ENCODE assay signal across 10 cellular contexts in genomic region chr13:42997381-42997780, GRCh38. TPM values are rescaled to one million over a fixed set of nuclear protein-coding genes. Genes with fewer than 3 reads are reported as not detected.
A peak's percentile ranks its signal among the peaks of the same experiment; 100 is the strongest.
DNase-seq lines count a peak whose midpoint lies in the region; ATAC-seq and TF ChIP-seq lines count a peak whose summit lies in the region.
"Had no signal": no experiment of that assay in that cellular context is flagged by ENCODE, and none has a peak within 500 bp of the region (broad histone marks: within the 10 kb centered on the region; RNA-seq: fewer than 3 reads in every experiment).

No MANE protein-coding gene starts in this region.

- H3K36me3 Mint-ChIP-seq in activated CD4-positive, alpha-beta T cell treated with anti-CD3 and anti-CD28 coated beads, Interleukin-2, amount 10 ng/mL, durations not matched to agents 24 days and 14 days (ENCODE audit: low read depth) = peaks cover 2% of the 10 kb centered on the region
- peaks cover 13% of the 10 kb centered on the region for H3K36me3 Mint-ChIP-seq in activated CD4-positive, alpha-beta T cell treated with anti-CD3 and anti-CD28 coated beads, Interleukin-2, amount 10 ng/mL, durations not matched to agents 7 days and 5 days (ENCODE audit: low read depth)
- H3K36me3 Mint-ChIP-seq in activated naive CD8-positive, alpha-beta T cell treated with anti-CD3 and anti-CD28 coated beads, Interleukin-2, amount 50 U/mL, for 24 hours (ENCODE audit: low read depth) = no peaks in the 10 kb centered on the region
- H3K36me3 Mint-ChIP-seq in stimulated activated memory B cell treated with anti-CD40 and anti-IgM and Interleukin-4, amounts not matched to agents 10 μg/mL and 1 μg/mL and 100 μg/mL, for 72 hours = no peaks in the 10 kb centered on the region

- CTCF ChIA-PET in activated CD4-positive, alpha-beta T cell treated with anti-CD3 and anti-CD28 coated beads, Interleukin-2, amount 10 ng/mL, durations not matched to agents 7 days and 5 days (lab: Charles Lee) = interaction anchor here (0.6 to 2.1 kb wide), 5 partner anchors 10 to 100 kb away, joined by 3 to 6 read pairs (median 3); partner anchors contain the start of gene DNAJC15

- no peaks in the 10 kb centered on the region for H3K36me3 ChIP-seq in MM.1S (replicated peaks; ENCODE audit: insufficient read depth, low read length)
- H3K36me3 ChIP-seq: suprapubic skin had no signal

- DNase-seq in activated CD4-positive, alpha-beta T cell treated with anti-CD3 and anti-CD28 coated beads, Interleukin-2, amount 10 ng/mL, durations not matched to agents 24 days and 14 days = no peak
- DNase-seq in activated CD4-positive, alpha-beta T cell treated with anti-CD3 and anti-CD28 coated beads, Interleukin-2, amount 10 ng/mL, durations not matched to agents 7 days and 5 days = no peak
- no peak for DNase-seq in activated naive CD8-positive, alpha-beta T cell treated with anti-CD3 and anti-CD28 coated beads, Interleukin-2, amount 50 U/mL, for 24 hours
- DNase-seq in MM.1S (no peak), SHP77 treated with DMSO at 0.1 percent for 48 hours (lab: John Stamatoyannopoulos, UW) (no peak)
- DNase-seq: ACHN had no signal

- POLR2A ChIA-PET in activated CD4-positive, alpha-beta T cell treated with anti-CD3 and anti-CD28 coated beads, Interleukin-2, amount 10 ng/mL, durations not matched to agents 7 days and 5 days (lab: Charles Lee) = interaction anchor here (0.5 kb wide), 1 partner anchor 9 kb away, joined by 7 read pairs; no protein-coding TSS in a partner anchor

- no peak overlapping the region for H3K9ac ChIP-seq in MM.1S (ENCODE audit: low read length)

- H3K9me2 ChIP-seq in MM.1S (replicated peaks; ENCODE audit: insufficient read depth, low read length) = no peaks in the 10 kb centered on the region

- H3K9me3 Mint-ChIP-seq in activated CD4-positive, alpha-beta T cell treated with anti-CD3 and anti-CD28 coated beads, Interleukin-2, amount 10 ng/mL, durations not matched to agents 24 days and 14 days = peaks cover 8% of the 10 kb centered on the region
- H3K9me3 Mint-ChIP-seq in activated CD4-positive, alpha-beta T cell treated with anti-CD3 and anti-CD28 coated beads, Interleukin-2, amount 10 ng/mL, durations not matched to agents 7 days and 5 days = peaks cover 4% of the 10 kb centered on the region
- H3K9me3 Mint-ChIP-seq in activated naive CD8-positive, alpha-beta T cell treated with anti-CD3 and anti-CD28 coated beads, Interleukin-2, amount 50 U/mL, for 24 hours = peaks cover 6% of the 10 kb centered on the region
- H3K9me3 Mint-ChIP-seq in stimulated activated memory B cell treated with anti-CD40 and anti-IgM and Interleukin-4, amounts not matched to agents 10 μg/mL and 1 μg/mL and 100 μg/mL, for 72 hours = no peaks in the 10 kb centered on the region

- no peak overlapping the region for H2AFZ ChIP-seq in MM.1S (ENCODE audit: low read length)

- no peak overlapping the region for H3K4me2 ChIP-seq in MM.1S (ENCODE audit: low read depth, low read length)

- peaks cover 14% of the 10 kb centered on the region; the same call in 1 of the 2 replicates for H3F3A ChIP-seq in MM.1S (ENCODE audit: insufficient read depth, low read length)

- no peak overlapping the region for H3K27ac ChIP-seq in MM.1S (ENCODE audit: low read length)
- H3K27ac ChIP-seq: suprapubic skin had no signal

- no peak for TF ChIP-seq CTCF in MM.1S (IDR thresholded peaks at IDR 0.05; ENCODE audit: low read length)

- H3K79me2 ChIP-seq in MM.1S (ENCODE audit: low read length) = no peaks in the 10 kb centered on the region

- no peak overlapping the region for H3K4me3 Mint-ChIP-seq in activated CD4-positive, alpha-beta T cell treated with anti-CD3 and anti-CD28 coated beads, Interleukin-2, amount 10 ng/mL, durations not matched to agents 24 days and 14 days
- H3K4me3 Mint-ChIP-seq in activated CD4-positive, alpha-beta T cell treated with anti-CD3 and anti-CD28 coated beads, Interleukin-2, amount 10 ng/mL, durations not matched to agents 7 days and 5 days = no peak overlapping the region
- no peak overlapping the region for H3K4me3 Mint-ChIP-seq in activated naive CD8-positive, alpha-beta T cell treated with anti-CD3 and anti-CD28 coated beads, Interleukin-2, amount 50 U/mL, for 24 hours
- H3K4me3 Mint-ChIP-seq in stimulated activated memory B cell treated with anti-CD40 and anti-IgM and Interleukin-4, amounts not matched to agents 10 μg/mL and 1 μg/mL and 100 μg/mL, for 72 hours = no peak overlapping the region

- no peak overlapping the region for H3K4me3 ChIP-seq in MM.1S (ENCODE audit: low read length)
- H3K4me3 ChIP-seq: suprapubic skin had no signal

- no peaks in the 10 kb centered on the region for H4K20me1 ChIP-seq in MM.1S (ENCODE audit: insufficient read depth, low read length)

- H3K4me1 ChIP-seq in MM.1S (ENCODE audit: low read length) = peaks cover 5% of the 10 kb centered on the region; the same call in 1 of the 2 replicates

- H3K4me1 Mint-ChIP-seq in activated CD4-positive, alpha-beta T cell treated with anti-CD3 and anti-CD28 coated beads, Interleukin-2, amount 10 ng/mL, durations not matched to agents 24 days and 14 days = peaks cover 47% of the 10 kb centered on the region
- H3K4me1 Mint-ChIP-seq in activated CD4-positive, alpha-beta T cell treated with anti-CD3 and anti-CD28 coated beads, Interleukin-2, amount 10 ng/mL, durations not matched to agents 7 days and 5 days = peaks cover 52% of the 10 kb centered on the region
- H3K4me1 Mint-ChIP-seq in activated naive CD8-positive, alpha-beta T cell treated with anti-CD3 and anti-CD28 coated beads, Interleukin-2, amount 50 U/mL, for 24 hours = peaks cover 41% of the 10 kb centered on the region
- H3K4me1 Mint-ChIP-seq in stimulated activated memory B cell treated with anti-CD40 and anti-IgM and Interleukin-4, amounts not matched to agents 10 μg/mL and 1 μg/mL and 100 μg/mL, for 72 hours = peaks cover 23% of the 10 kb centered on the region

- ATAC-seq in HG02840 (IDR thresholded peaks at IDR 0.05; ENCODE audit: low FRiP score, unreplicated experiment) (peak; percentile 47), GM21515 (IDR thresholded peaks at IDR 0.05; ENCODE audit: unreplicated experiment) (no peak)
- ATAC-seq in activated naive CD8-positive, alpha-beta T cell treated with anti-CD3 and anti-CD28 coated beads, Interleukin-2, amount 50 U/mL, for 24 hours = peak; percentile 79
- ATAC-seq in stimulated activated memory B cell treated with anti-CD40 and anti-IgM and Interleukin-4, amounts not matched to agents 10 μg/mL and 1 μg/mL and 100 μg/mL, for 72 hours = peak; percentile 74

- no peaks in the 10 kb centered on the region for H3K9me3 ChIP-seq in MM.1S (replicated peaks; ENCODE audit: insufficient read depth, low read length)
- H3K9me3 ChIP-seq: suprapubic skin had no signal

- peak overlapping the region; percentile 78 for H3K27ac Mint-ChIP-seq in activated CD4-positive, alpha-beta T cell treated with anti-CD3 and anti-CD28 coated beads, Interleukin-2, amount 10 ng/mL, durations not matched to agents 24 days and 14 days
- no peak overlapping the region for H3K27ac Mint-ChIP-seq in activated CD4-positive, alpha-beta T cell treated with anti-CD3 and anti-CD28 coated beads, Interleukin-2, amount 10 ng/mL, durations not matched to agents 7 days and 5 days
- H3K27ac Mint-ChIP-seq in activated naive CD8-positive, alpha-beta T cell treated with anti-CD3 and anti-CD28 coated beads, Interleukin-2, amount 50 U/mL, for 24 hours = no peak overlapping the region
- no peak overlapping the region for H3K27ac Mint-ChIP-seq in stimulated activated memory B cell treated with anti-CD40 and anti-IgM and Interleukin-4, amounts not matched to agents 10 μg/mL and 1 μg/mL and 100 μg/mL, for 72 hours

- H3K27me3 ChIP-seq in MM.1S (replicated peaks; ENCODE audit: insufficient read depth, low read length) = no peaks in the 10 kb centered on the region
- H3K27me3 ChIP-seq: suprapubic skin had no signal

- intact Hi-C loops in activated CD4-positive, alpha-beta T cell treated with anti-CD3 and anti-CD28 coated beads, Interleukin-2, amount 10 ng/mL, durations not matched to agents 24 days and 14 days (cut with micrococcal nuclease) = loop anchor here (2.0 kb wide), 2 partner anchors 47 to 57 kb away; no protein-coding TSS in a partner anchor

- no peaks in the 10 kb centered on the region for H3K27me3 Mint-ChIP-seq in activated CD4-positive, alpha-beta T cell treated with anti-CD3 and anti-CD28 coated beads, Interleukin-2, amount 10 ng/mL, durations not matched to agents 24 days and 14 days
- H3K27me3 Mint-ChIP-seq in activated CD4-positive, alpha-beta T cell treated with anti-CD3 and anti-CD28 coated beads, Interleukin-2, amount 10 ng/mL, durations not matched to agents 7 days and 5 days = no peaks in the 10 kb centered on the region
- no peaks in the 10 kb centered on the region for H3K27me3 Mint-ChIP-seq in activated naive CD8-positive, alpha-beta T cell treated with anti-CD3 and anti-CD28 coated beads, Interleukin-2, amount 50 U/mL, for 24 hours
- no peaks in the 10 kb centered on the region for H3K27me3 Mint-ChIP-seq in stimulated activated memory B cell treated with anti-CD40 and anti-IgM and Interleukin-4, amounts not matched to agents 10 μg/mL and 1 μg/mL and 100 μg/mL, for 72 hours

RNA-seq across cellular contexts. Expression of gene EPSTI1, which starts 5.3 kb away (rescaled TPM):
- 16.2 and 16.5 TPM in 2 replicates for total RNA-seq in activated CD4-positive, alpha-beta T cell treated with anti-CD3 and anti-CD28 coated beads, Interleukin-2, amount 10 ng/mL, durations not matched to agents 24 days and 14 days
- 100 to 1,000 TPM; 120 to 121 TPM for total RNA-seq in activated CD4-positive, alpha-beta T cell treated with anti-CD3 and anti-CD28 coated beads, Interleukin-2, amount 10 ng/mL, durations not matched to agents 7 days and 5 days

RNA-seq across cellular contexts. Expression of gene DNAJC15, which starts 26.0 kb away (rescaled TPM):
- 16.6 and 17.8 TPM in 2 replicates for total RNA-seq in activated CD4-positive, alpha-beta T cell treated with anti-CD3 and anti-CD28 coated beads, Interleukin-2, amount 10 ng/mL, durations not matched to agents 24 days and 14 days
- 10 to 100 TPM; 12.5 to 18.5 TPM for total RNA-seq in activated CD4-positive, alpha-beta T cell treated with anti-CD3 and anti-CD28 coated beads, Interleukin-2, amount 10 ng/mL, durations not matched to agents 7 days and 5 days
